In the genomic region with DNA sequence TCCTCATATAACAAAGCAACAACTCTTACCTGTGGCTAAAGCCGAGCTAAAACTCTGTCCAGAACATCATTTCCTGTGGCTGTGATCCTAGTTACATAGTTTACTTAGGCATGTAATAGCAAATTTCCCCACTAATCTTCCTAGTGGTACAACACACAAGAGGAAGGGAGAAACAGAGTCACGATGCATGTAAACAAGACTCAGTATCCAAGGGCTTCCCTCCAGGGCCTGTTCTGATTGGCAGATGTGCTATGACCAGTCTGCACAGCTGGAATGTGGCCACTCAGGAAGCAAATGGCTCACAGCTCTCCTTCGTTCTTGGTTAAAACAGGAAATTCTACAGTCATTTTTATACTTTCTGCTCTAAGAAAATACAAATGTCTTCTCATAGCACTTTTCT, we compare ENCODE assay signal across 8 cellular contexts. TPM values are rescaled to one million over a fixed set of nuclear protein-coding genes. Genes with fewer than 3 reads are reported as not detected.
A peak's percentile ranks its signal among the peaks of the same experiment; 100 is the strongest.
DNase-seq lines count a peak whose midpoint lies in the region; ATAC-seq, FAIRE-seq and TF ChIP-seq lines count a peak whose summit lies in the region.

No MANE protein-coding gene starts in this region.

- H3K27ac Mint-ChIP-seq in activated T-helper 1 cell treated with anti-CD3 and anti-CD28 coated beads, Interleukin-12 subunit alpha, Interleukin-12 subunit beta, Interleukin-2, Interleukin-4 antibody, amounts not matched to agents 30 ng/mL and 10 ng/mL and 1 ng/mL, durations not matched to agents 14 hours and 24 hours and 36 hours = no peak overlapping the region

- intact Hi-C loops in HCT116 (cut with micrococcal nuclease) = no loop called here
- intact Hi-C loops in activated T-helper 1 cell treated with anti-CD3 and anti-CD28 coated beads, Interleukin-12 subunit alpha, Interleukin-12 subunit beta, Interleukin-2, Interleukin-4 antibody, amounts not matched to agents 30 ng/mL and 10 ng/mL and 1 ng/mL, durations not matched to agents 14 hours and 24 hours and 36 hours (cut with micrococcal nuclease) = no loop called here

- ATAC-seq in HCT116 (peak; percentile 54), HG02981 (IDR thresholded peaks at IDR 0.05; ENCODE audit: unreplicated experiment) (no peak)

- H3K4me1 ChIP-seq in HCT116 (ENCODE audit: control insufficient read depth in 1 of 2, insufficient read depth in 2 of 2, low read length in 2 of 2) (peaks cover 0 to 24% of the 10 kb centered on the region in 2 experiments; a peak in 2 of 4 replicates), keratinocyte (ENCODE audit: control insufficient read depth, extremely low read depth, insufficient read depth, low read length) (peaks cover 33% of the 10 kb centered on the region), skeletal muscle tissue (ENCODE audit: control insufficient read depth in 3 of 3, insufficient read depth in 3 of 3, low read length in 3 of 3) (peaks cover 4 to 13% (median 5%) of the 10 kb centered on the region in 3 donors)

- H3K9me3 ChIP-seq in HCT116 (ENCODE audit: control insufficient read depth in 1 of 2, insufficient read depth in 1 of 2, low read depth in 1 of 2, low read length in 2 of 2) (no peaks in the 10 kb centered on the region), keratinocyte (ENCODE audit: control insufficient read depth, low read depth, low read length) (no peaks in the 10 kb centered on the region), skeletal muscle tissue (ENCODE audit: control insufficient read depth in 3 of 3, low read length in 3 of 3) (no peaks in the 10 kb centered on the region)

- H3K9me3 Mint-ChIP-seq in activated T-helper 1 cell treated with anti-CD3 and anti-CD28 coated beads, Interleukin-12 subunit alpha, Interleukin-12 subunit beta, Interleukin-2, Interleukin-4 antibody, amounts not matched to agents 30 ng/mL and 10 ng/mL and 1 ng/mL, durations not matched to agents 14 hours and 24 hours and 36 hours = no peaks in the 10 kb centered on the region

- peaks cover 10% of the 10 kb centered on the region for H3K27me3 Mint-ChIP-seq in activated T-helper 1 cell treated with anti-CD3 and anti-CD28 coated beads, Interleukin-12 subunit alpha, Interleukin-12 subunit beta, Interleukin-2, Interleukin-4 antibody, amounts not matched to agents 30 ng/mL and 10 ng/mL and 1 ng/mL, durations not matched to agents 14 hours and 24 hours and 36 hours (ENCODE audit: insufficient read depth)

- FAIRE-seq in keratinocyte (lab: Jason Lieb, UNC) = peak; percentile 94

- H3K27me3 ChIP-seq in HCT116 (ENCODE audit: insufficient read depth, low read length) (no peaks in the 10 kb centered on the region), keratinocyte (ENCODE audit: control insufficient read depth, extremely low read depth, insufficient read depth, low read length) (no peaks in the 10 kb centered on the region), skeletal muscle tissue (ENCODE audit: control insufficient read depth in 3 of 3, insufficient read depth in 3 of 3, low read length in 3 of 3) (no peaks in the 10 kb centered on the region)

- H3K4me2 ChIP-seq in HCT116 (ENCODE audit: low read length) (no peak overlapping the region), keratinocyte (ENCODE audit: control insufficient read depth, extremely low read depth, insufficient read depth, low read depth, low read length) (peak overlapping the region; percentile 71)

- TF ChIP-seq POLR2A in HCT116 (IDR thresholded peaks at IDR 0.05; ENCODE audit: borderline replicate concordance, extremely low read depth, insufficient read depth, insufficient read length) = no peak

- H3K27ac ChIP-seq in HCT116 (ENCODE audit: low read depth, low read length) (no peak overlapping the region), keratinocyte (ENCODE audit: control insufficient read depth, insufficient read depth, low read length) (peak overlapping the region; percentile 68), skeletal muscle tissue (ENCODE audit: low read depth, low read length) (peak overlapping the region; percentile 72)

- no peaks in the 10 kb centered on the region for H3K36me3 Mint-ChIP-seq in activated T-helper 1 cell treated with anti-CD3 and anti-CD28 coated beads, Interleukin-12 subunit alpha, Interleukin-12 subunit beta, Interleukin-2, Interleukin-4 antibody, amounts not matched to agents 30 ng/mL and 10 ng/mL and 1 ng/mL, durations not matched to agents 14 hours and 24 hours and 36 hours (ENCODE audit: low read depth)

- no peaks in the 10 kb centered on the region for H3K4me1 Mint-ChIP-seq in activated T-helper 1 cell treated with anti-CD3 and anti-CD28 coated beads, Interleukin-12 subunit alpha, Interleukin-12 subunit beta, Interleukin-2, Interleukin-4 antibody, amounts not matched to agents 30 ng/mL and 10 ng/mL and 1 ng/mL, durations not matched to agents 14 hours and 24 hours and 36 hours (ENCODE audit: low read depth)

- BruUV-seq in HCT116 (replicated peaks; lab: Mats Ljungman, UMichigan) = no TSS peak

- no peak overlapping the region for H3K9ac ChIP-seq in HCT116 (ENCODE audit: low read length)
- peak overlapping the region; percentile 48 for H3K9ac ChIP-seq in keratinocyte (ENCODE audit: control insufficient read depth, extremely low read depth, insufficient read depth, low read length)
- H3K9ac ChIP-seq in skeletal muscle tissue (ENCODE audit: low read depth in 1 of 3, low read length in 3 of 3) = peak overlapping the region in 2 of 3 donors; percentile 0 to 66

- H3K4me3 ChIP-seq in HCT116 (replicated peaks in 1 of 2; ENCODE audit: low read depth in 1 of 2, low read length in 2 of 2) (no peak overlapping the region), cardiac fibroblast (replicated peaks in 1 of 2; ENCODE audit: low read depth in 2 of 2, low read length in 2 of 2) (peak overlapping the region; percentile 42 to 52), keratinocyte (ENCODE audit: control insufficient read depth in 2 of 3, extremely low read depth in 1 of 3, insufficient read depth in 2 of 3, low read depth in 1 of 3, low read length in 3 of 3) (peak overlapping the region in 2 of 3 experiments; percentile 3 to 47), skeletal muscle tissue (ENCODE audit: low read length in 3 of 3) (peak overlapping the region in 2 of 3 donors; percentile 25 to 72)

- CTCF ChIA-PET in HCT116 (lab: Charles Lee) = no interaction called here

- dilution Hi-C loops in keratinocyte (cut with MboI; ENCODE audit: extremely low pct_ligation_motif_present, low sequenced_read_pairs) = no loop called here

- DNase-seq in HCT116 (ENCODE audit: low read depth, low spot score) (no peak), cardiac fibroblast (ENCODE audit: low read depth in 2 of 2) (peak; percentile 96 to 98), keratinocyte (ENCODE audit: low read depth, low spot score) (peak; percentile 49), NCI-H774 (lab: John Stamatoyannopoulos, UW) (no peak), NCI-H2196 (lab: John Stamatoyannopoulos, UW; ENCODE audit: unreplicated experiment) (no peak)
- no peak for DNase-seq in activated T-helper 1 cell treated with anti-CD3 and anti-CD28 coated beads, Interleukin-12 subunit alpha, Interleukin-12 subunit beta, Interleukin-2, Interleukin-4 antibody, amounts not matched to agents 30 ng/mL and 10 ng/mL and 1 ng/mL, durations not matched to agents 14 hours and 24 hours and 36 hours (ENCODE audit: low spot score)

- no peak for TF ChIP-seq RAD21 in HCT116 (IDR thresholded peaks at IDR 0.05; ENCODE audit: low read depth)

- RAD21 ChIA-PET in HCT116 (lab: Charles Lee; ENCODE audit: low non-redundant PET in 1 of 2, low total read pairs in 2 of 2, uncharacterized antibody in 2 of 2, unreplicated experiment in 2 of 2) = no interaction called here

- POLR2A ChIA-PET in HCT116 (lab: Charles Lee) = no interaction called here

- H4K20me1 ChIP-seq in HCT116 (ENCODE audit: insufficient read depth) (no peaks in the 10 kb centered on the region), keratinocyte (ENCODE audit: control insufficient read depth, extremely low read depth, insufficient read depth, low read length) (no peaks in the 10 kb centered on the region)

- no peak overlapping the region for H3K4me3 Mint-ChIP-seq in activated T-helper 1 cell treated with anti-CD3 and anti-CD28 coated beads, Interleukin-12 subunit alpha, Interleukin-12 subunit beta, Interleukin-2, Interleukin-4 antibody, amounts not matched to agents 30 ng/mL and 10 ng/mL and 1 ng/mL, durations not matched to agents 14 hours and 24 hours and 36 hours

- H2AFZ ChIP-seq in HCT116 (ENCODE audit: low read depth, low read length, poor library complexity, severe bottlenecking) = no peak overlapping the region
- peak overlapping the region; percentile 52 for H2AFZ ChIP-seq in keratinocyte (ENCODE audit: control insufficient read depth, low read length)

- no peaks in the 10 kb centered on the region for H3K9me1 ChIP-seq in keratinocyte (ENCODE audit: control insufficient read depth, extremely low read depth, insufficient read depth, low read length)

- TF ChIP-seq CTCF in HCT116 (IDR thresholded peaks at IDR 0.05 in 2 of 3, conservative IDR thresholded peaks at IDR 0.05 in 1 of 3; ENCODE audit: borderline replicate concordance in 1 of 3, insufficient read depth in 1 of 3, low read depth in 2 of 3, low read length in 2 of 3) = no peak
- no peak for TF ChIP-seq CTCF in cardiac fibroblast (IDR thresholded peaks at IDR 0.05; ENCODE audit: low read depth, low read length)
- TF ChIP-seq CTCF in keratinocyte (optimal IDR thresholded peaks at IDR 0.05 in 1 of 3, IDR thresholded peaks at IDR 0.05 in 1 of 3, conservative IDR thresholded peaks at IDR 0.05 in 1 of 3; ENCODE audit: extremely low read depth in 1 of 3, insufficient read depth in 2 of 3, low read length in 3 of 3) = no peak

- no peaks in the 10 kb centered on the region for H3K9me2 ChIP-seq in HCT116 (ENCODE audit: insufficient read depth)

- H3K79me2 ChIP-seq in HCT116 (ENCODE audit: insufficient read depth, low read length) = no peaks in the 10 kb centered on the region; the same call in 1 of the 2 replicates
- peaks cover 2% of the 10 kb centered on the region for H3K79me2 ChIP-seq in keratinocyte (ENCODE audit: control insufficient read depth, insufficient read depth, low read length)

- H3K36me3 ChIP-seq in HCT116 (ENCODE audit: control insufficient read depth in 1 of 2, insufficient read depth in 2 of 2, low read length in 2 of 2) = no peaks in the 10 kb centered on the region
- H3K36me3 ChIP-seq in keratinocyte (ENCODE audit: control insufficient read depth in 2 of 2, extremely low read depth in 1 of 2, insufficient read depth in 2 of 2, low read length in 2 of 2) = no peaks in the 10 kb centered on the region
- no peaks in the 10 kb centered on the region for H3K36me3 ChIP-seq in skeletal muscle tissue (ENCODE audit: control insufficient read depth in 3 of 3, insufficient read depth in 3 of 3, low read length in 3 of 3)

RNA-seq across cellular contexts. Expression of a gene that starts 49.2 kb away (rescaled TPM):
- total RNA-seq in HCT116 (2021; ENCODE audit: unreplicated experiment) (not detected), skeletal muscle tissue (not detected)
- 0.08 TPM in 1 of 2 replicates, not detected in the other for polyA plus RNA-seq in HCT116 (2012)
- polyA plus RNA-seq in keratinocyte = not detected in 3 replicates
- not detected for polyA plus RNA-seq in keratinocyte (2011; ENCODE audit: low read depth)
- not detected in 2 replicates for polyA plus RNA-seq in keratinocyte (2011; cell fraction: cytosol; rRNA removed)
- not detected in 2 replicates for polyA plus RNA-seq in keratinocyte (2011; cell fraction: nucleus; rRNA removed)
- not detected in 2 replicates for polyA plus RNA-seq in keratinocyte (2012; ENCODE audit: low replicate concordance)
- polyA minus RNA-seq in keratinocyte = not detected in 3 replicates
- polyA minus RNA-seq in keratinocyte (2011; cell fraction: cytosol; rRNA and poly(A)+ RNA removed) = not detected
- polyA minus RNA-seq in keratinocyte (2011; cell fraction: nucleus; rRNA and poly(A)+ RNA removed) = 0.53 TPM in 1 of 2 replicates, not detected in the other
- not detected in 2 replicates for total RNA-seq in activated T-helper 1 cell treated with anti-CD3 and anti-CD28 coated beads, Interleukin-12 subunit alpha, Interleukin-12 subunit beta, Interleukin-2, Interleukin-4 antibody, amounts not matched to agents 30 ng/mL and 10 ng/mL and 1 ng/mL, durations not matched to agents 14 hours and 24 hours and 36 hours

Comparison
In these comparisons a context has a peak if more than half of its experiments do, and no peak if none do; other contexts are left out.
1. DNase-seq: peak in cardiac fibroblast (2 of 2) and keratinocyte (single experiment); none in HCT116 (single experiment), NCI-H774 (single experiment), NCI-H2196 (single experiment) and activated T-helper 1 cell treated with anti-CD3 and anti-CD28 coated beads, Interleukin-12 subunit alpha, Interleukin-12 subunit beta, Interleukin-2, Interleukin-4 antibody, amounts not matched to agents 30 ng/mL and 10 ng/mL and 1 ng/mL, durations not matched to agents 14 hours and 24 hours and 36 hours (single experiment).
2. H3K4me3 ChIP-seq: peak in cardiac fibroblast (2 of 2), keratinocyte (2 of 3) and skeletal muscle tissue (2 of 3); none in HCT116 (0 of 2).